In the genomic region with DNA sequence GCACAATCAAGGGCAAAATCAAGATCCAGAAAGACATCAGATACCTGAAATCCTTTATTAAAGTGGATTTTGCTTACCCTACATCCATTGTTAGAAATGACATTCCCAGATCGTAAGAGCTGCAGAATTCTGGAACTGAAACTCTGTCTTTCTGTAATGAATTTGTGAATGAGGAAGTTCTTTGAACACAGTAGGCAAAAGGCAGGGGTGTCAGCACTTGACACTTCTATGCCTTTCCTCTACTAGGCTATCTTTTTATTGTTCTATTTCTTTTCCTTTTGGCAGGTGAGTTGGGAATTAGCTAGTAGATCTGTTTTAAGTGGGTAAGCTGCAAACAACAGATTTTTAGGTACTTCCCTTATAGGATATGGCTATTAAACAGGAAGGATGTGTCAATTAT, we compare ENCODE assay signal across 9 cellular contexts.
DNase-seq lines count a peak whose midpoint lies in the region; ATAC-seq and TF ChIP-seq lines count a peak whose summit lies in the region.
"Had no signal": no experiment of that assay in that cellular context is flagged by ENCODE, and none has a peak within 500 bp of the region (broad histone marks: within the 10 kb centered on the region; RNA-seq: fewer than 3 reads in every experiment).

No MANE protein-coding gene starts in this region.

- H3K9ac ChIP-seq in DND-41 (ENCODE audit: low read depth, low read length), result peak overlapping the region; percentile 6; the same call in 1 of the 2 replicates

- H3K79me2 ChIP-seq in DND-41 (ENCODE audit: insufficient read depth, low read length), result no peaks in the 10 kb centered on the region

- TF ChIP-seq CTCF in DND-41 (IDR thresholded peaks at IDR 0.05; ENCODE audit: borderline replicate concordance, extremely low read depth, low read length, poor library complexity, severe bottlenecking), result no peak
- no peak for TF ChIP-seq CTCF in mucosa of descending colon (IDR thresholded peaks at IDR 0.05)

- DNase-seq in DND-41, result no peak
- peak; percentile 10 for DNase-seq in SIG-M5 (lab: John Stamatoyannopoulos, UW)
- DNase-seq in mucosa of descending colon, result no peak
- DNase-seq in activated CD4-positive, CD25-positive, alpha-beta regulatory T cell (lab: John Stamatoyannopoulos, UW), result no peak
- no peak for DNase-seq in NCI-H226
- no peak for DNase-seq in NCI-H345 treated with DMSO at 0.1 percent for 48 hours (lab: John Stamatoyannopoulos, UW; ENCODE audit: unreplicated experiment)
- no peak for DNase-seq in A172 (ENCODE audit: low spot score)
- DNase-seq: SJCRH30 had no signal

- peaks cover 20% of the 10 kb centered on the region for H3K4me1 ChIP-seq in DND-41 (ENCODE audit: insufficient read depth, low read length)
- peaks cover 9% of the 10 kb centered on the region for H3K4me1 ChIP-seq in mucosa of descending colon (ENCODE audit: low read depth)
- H3K4me1 ChIP-seq: SJCRH30 had no signal

- H3K36me3 ChIP-seq in DND-41 (ENCODE audit: insufficient read depth, low read length) (no peaks in the 10 kb centered on the region), mucosa of descending colon (ENCODE audit: low read depth) (no peaks in the 10 kb centered on the region)
- H3K36me3 ChIP-seq: SJCRH30 had no signal

- intact Hi-C loops in mucosa of descending colon (cut with DNase I, micrococcal nuclease), result no loop called here

- peaks cover 7% of the 10 kb centered on the region for H3K27me3 ChIP-seq in DND-41 (ENCODE audit: insufficient read depth, low read length, poor library complexity)
- H3K27me3 ChIP-seq: SJCRH30 had no signal

- no peak overlapping the region for H2AFZ ChIP-seq in DND-41 (ENCODE audit: low read depth, low read length)

- H3K27ac ChIP-seq in DND-41 (ENCODE audit: low read length), result no peak overlapping the region
- H3K27ac ChIP-seq: SJCRH30 had no signal

- no peaks in the 10 kb centered on the region for H4K20me1 ChIP-seq in DND-41 (ENCODE audit: insufficient read depth, low read length)

- no peak for ATAC-seq in DND-41 (ENCODE audit: insufficient read depth, low read depth)
- peak; percentile 22 for ATAC-seq in HG03097 (IDR thresholded peaks at IDR 0.05; ENCODE audit: low FRiP score, unreplicated experiment)
- peak; percentile 51 for ATAC-seq in mucosa of descending colon

- H3K9me3 ChIP-seq in DND-41 (ENCODE audit: insufficient read depth, low read length, severe bottlenecking) (no peaks in the 10 kb centered on the region), mucosa of descending colon (no peaks in the 10 kb centered on the region)
- H3K9me3 ChIP-seq: SJCRH30 had no signal

- H3K4me3 ChIP-seq in DND-41 (ENCODE audit: low read depth in 1 of 2, low read length in 2 of 2) (no peak overlapping the region), mucosa of descending colon (no peak overlapping the region)
- H3K4me3 ChIP-seq: SJCRH30 had no signal

- peak overlapping the region; percentile 57 for H3K4me2 ChIP-seq in DND-41 (ENCODE audit: insufficient read depth, low read length)
